ENCODE assay signal across 11 cellular contexts in genomic region chr15:93829115-93829849, GRCh38.
DNase-seq lines count a peak whose midpoint lies in the region; ATAC-seq and TF ChIP-seq lines count a peak whose summit lies in the region.
"Had no signal": no experiment of that assay in that cellular context is flagged by ENCODE, and none has a peak within 500 bp of the region (broad histone marks: within the 10 kb centered on the region; RNA-seq: fewer than 3 reads in every experiment).

No MANE protein-coding gene starts in this region.

- H3K27ac ChIP-seq in substantia nigra (ENCODE audit: low read depth, low read length, poor library complexity, severe bottlenecking), result no peak overlapping the region
- H3K27ac ChIP-seq: ovary had no signal

- H3K4me3 ChIP-seq in fibroblast of villous mesenchyme (ENCODE audit: low read depth, low read length) (no peak overlapping the region), skeletal muscle cell (ENCODE audit: low read depth, low read length) (no peak overlapping the region)
- H3K4me3 ChIP-seq: esophagus muscularis mucosa, ovary had no signal

- H3K9me3 Mint-ChIP-seq in mesothelial cell of epicardium, result no peaks in the 10 kb centered on the region

- H3K27ac Mint-ChIP-seq in mesothelial cell of epicardium, result no peak overlapping the region

- TF ChIP-seq CTCF in fibroblast of villous mesenchyme (IDR thresholded peaks at IDR 0.05; ENCODE audit: insufficient read depth, low read depth, low read length) (no peak), mesothelial cell of epicardium (IDR thresholded peaks at IDR 0.05; ENCODE audit: unreplicated experiment) (no peak)

- H3K4me3 Mint-ChIP-seq in mesothelial cell of epicardium, result no peak overlapping the region

- no peaks in the 10 kb centered on the region for H3K36me3 Mint-ChIP-seq in mesothelial cell of epicardium

- H3K4me1 Mint-ChIP-seq in mesothelial cell of epicardium, result peaks cover 19% of the 10 kb centered on the region

- DNase-seq in OCI-M1 (lab: John Stamatoyannopoulos, UW) (peak; percentile 68), fibroblast of villous mesenchyme (ENCODE audit: low read depth) (peak; percentile 59), skeletal muscle cell (ENCODE audit: low read depth) (peak; percentile 65), substantia nigra (lab: John Stamatoyannopoulos, UW) (no peak), mesothelial cell of epicardium (ENCODE audit: low spot score in 2 of 2, unreplicated experiment in 2 of 2) (no peak), DMS153 (lab: John Stamatoyannopoulos, UW) (no peak)
- DNase-seq: NCI-H526 had no signal

- ATAC-seq in GM21717 (IDR thresholded peaks at IDR 0.05; ENCODE audit: unreplicated experiment) (peak; percentile 72), GM21381 (IDR thresholded peaks at IDR 0.05; ENCODE audit: unreplicated experiment) (no peak)

- H3K27me3 Mint-ChIP-seq in mesothelial cell of epicardium (ENCODE audit: low read depth), result no peaks in the 10 kb centered on the region

Comparison
In these comparisons a context has a peak if more than half of its experiments do, and no peak if none do; other contexts are left out.
1. DNase-seq: peak in OCI-M1 (single experiment), fibroblast of villous mesenchyme (single experiment) and skeletal muscle cell (single experiment); none in substantia nigra (0 of 49), mesothelial cell of epicardium (0 of 2) and DMS153 (single experiment).